Comparison of ENCODE assay signal across 10 cellular contexts in genomic region chr11:55942785-55943392, GRCh38. TPM values are rescaled to one million over a fixed set of nuclear protein-coding genes. Genes with fewer than 3 reads are reported as not detected.
DNase-seq lines count a peak whose midpoint lies in the region; ATAC-seq and TF ChIP-seq lines count a peak whose summit lies in the region.
"Had no signal": no experiment of that assay in that cellular context is flagged by ENCODE, and none has a peak within 500 bp of the region (broad histone marks: within the 10 kb centered on the region; RNA-seq: fewer than 3 reads in every experiment).

No MANE protein-coding gene starts in this region.

- H3K9me3 Mint-ChIP-seq in CD4-positive, alpha-beta memory T cell = peaks cover 0 to 6% (median 2%) of the 10 kb centered on the region in 8 donors

- H3K9me2 ChIP-seq in SU-DHL-6 (replicated peaks; ENCODE audit: insufficient read depth, low read length) = no peaks in the 10 kb centered on the region

- H3K4me2 ChIP-seq in SU-DHL-6 (ENCODE audit: low read depth, low read length, poor library complexity, severe bottlenecking) = no peak overlapping the region

- H3K4me1 Mint-ChIP-seq in CD4-positive, alpha-beta memory T cell = no peaks in the 10 kb centered on the region

- POLR2A ChIA-PET in CD4-positive, alpha-beta memory T cell (lab: Charles Lee; ENCODE audit: partially characterized antibody) = no interaction called here

- H3K9ac ChIP-seq in SU-DHL-6 (ENCODE audit: low read length) = no peak overlapping the region

- H3K27ac Mint-ChIP-seq in CD4-positive, alpha-beta memory T cell = no peak overlapping the region

- H3K4me1 ChIP-seq in CD4-positive, alpha-beta memory T cell (ENCODE audit: insufficient read depth, low read length) = no peaks in the 10 kb centered on the region

- intact Hi-C loops in CD4-positive, alpha-beta memory T cell (cut with micrococcal nuclease) = no loop called here

- H3K4me3 Mint-ChIP-seq in CD4-positive, alpha-beta memory T cell = no peak overlapping the region

- no peaks in the 10 kb centered on the region for H3F3A ChIP-seq in SU-DHL-6 (ENCODE audit: insufficient read depth)

- no peaks in the 10 kb centered on the region for H3K27me3 ChIP-seq in SU-DHL-6 (ENCODE audit: low read length)
- no peaks in the 10 kb centered on the region for H3K27me3 ChIP-seq in CD4-positive, alpha-beta memory T cell (ENCODE audit: insufficient read depth, low read length)

- no peaks in the 10 kb centered on the region for H3K27me3 Mint-ChIP-seq in CD4-positive, alpha-beta memory T cell

- H3K36me3 ChIP-seq in SU-DHL-6 (ENCODE audit: low read length) = no peaks in the 10 kb centered on the region
- no peaks in the 10 kb centered on the region for H3K36me3 ChIP-seq in CD4-positive, alpha-beta memory T cell (ENCODE audit: insufficient read depth, low read length)

- H4K20me1 ChIP-seq in SU-DHL-6 (ENCODE audit: low read depth, low read length) = peaks cover 3% of the 10 kb centered on the region; the same call in 1 of the 2 replicates

- CTCF ChIA-PET in CD4-positive, alpha-beta memory T cell (lab: Charles Lee; ENCODE audit: partially characterized antibody) = interaction anchor here (0.7 kb wide), 1 partner anchor 843 kb away, joined by 3 read pairs; no protein-coding TSS in a partner anchor

- H2AFZ ChIP-seq in SU-DHL-6 (ENCODE audit: low read depth, low read length, severe bottlenecking) = no peak overlapping the region

- no peaks in the 10 kb centered on the region for H3K36me3 Mint-ChIP-seq in CD4-positive, alpha-beta memory T cell

- peak; percentile 28 for TF ChIP-seq CTCF in SU-DHL-6 (IDR thresholded peaks at IDR 0.05; ENCODE audit: insufficient read depth, low read length, poor library complexity, severe bottlenecking)

- H3K27ac ChIP-seq in SU-DHL-6 (ENCODE audit: low read depth, low read length) = no peak overlapping the region
- no peak overlapping the region for H3K27ac ChIP-seq in CD4-positive, alpha-beta memory T cell (ENCODE audit: low read depth, low read length)

- DNase-seq in NCI-H2227 (lab: John Stamatoyannopoulos, UW; ENCODE audit: unreplicated experiment) (peak; percentile 18), NCI-H2227 treated with DMSO at 0.1 percent for 48 hours (lab: John Stamatoyannopoulos, UW) (no peak), HuH-7 (ENCODE audit: low spot score) (peak; percentile 14), kidney glomerular epithelial cell (lab: John Stamatoyannopoulos, UW) (peak; percentile 42), 8988T (no peak)
- no peak for DNase-seq in CD4-positive, alpha-beta memory T cell

- no peak for ATAC-seq in GM18517 (IDR thresholded peaks at IDR 0.05; ENCODE audit: unreplicated experiment)

- no peaks in the 10 kb centered on the region for H3K79me2 ChIP-seq in SU-DHL-6 (ENCODE audit: insufficient read depth, low read length)

- H3K4me3 ChIP-seq in SU-DHL-6 (ENCODE audit: insufficient read depth, low read length, poor library complexity, severe bottlenecking) = no peak overlapping the region
- H3K4me3 ChIP-seq in CD4-positive, alpha-beta memory T cell (ENCODE audit: low read length in 2 of 2) = no peak overlapping the region

- H3K9me3 ChIP-seq in SU-DHL-6 (ENCODE audit: insufficient read depth, low read length) = no peaks in the 10 kb centered on the region
- H3K9me3 ChIP-seq in CD4-positive, alpha-beta memory T cell (ENCODE audit: control insufficient read depth in 1 of 2, low read length in 2 of 2) = no peaks in the 10 kb centered on the region

RNA-seq across cellular contexts. Expression of gene OR5I1, which starts 6.7 kb away (rescaled TPM):
- not detected for total RNA-seq in CD4-positive, alpha-beta memory T cell
- not detected for polyA plus RNA-seq in CD4-positive, alpha-beta memory T cell
- total RNA-seq: Daoy, skeletal muscle tissue had no signal

RNA-seq across cellular contexts. Expression of gene OR10AG1, which starts 26.9 kb away (rescaled TPM):
- not detected for total RNA-seq in CD4-positive, alpha-beta memory T cell
- not detected for polyA plus RNA-seq in CD4-positive, alpha-beta memory T cell
- total RNA-seq: Daoy, skeletal muscle tissue had no signal

RNA-seq across cellular contexts. Expression of gene OR5W2, which starts 28.5 kb away (rescaled TPM):
- not detected for total RNA-seq in CD4-positive, alpha-beta memory T cell
- not detected for polyA plus RNA-seq in CD4-positive, alpha-beta memory T cell
- total RNA-seq: Daoy, skeletal muscle tissue had no signal

RNA-seq across cellular contexts. Expression of gene OR5F1, which starts 51.5 kb away (rescaled TPM):
- not detected for total RNA-seq in CD4-positive, alpha-beta memory T cell
- not detected for polyA plus RNA-seq in CD4-positive, alpha-beta memory T cell
- total RNA-seq: Daoy, skeletal muscle tissue had no signal

RNA-seq across cellular contexts. Expression of gene TRIM51, which starts 59.8 kb away (rescaled TPM):
- total RNA-seq in CD4-positive, alpha-beta memory T cell = not detected
- polyA plus RNA-seq in CD4-positive, alpha-beta memory T cell = not detected
- total RNA-seq: Daoy, skeletal muscle tissue had no signal

Comparison
In these comparisons a context has a peak if more than half of its experiments do, and no peak if none do; other contexts are left out.
1. DNase-seq: peak in NCI-H2227 (single experiment), HuH-7 (single experiment) and kidney glomerular epithelial cell (single experiment); none in NCI-H2227 treated with DMSO at 0.1 percent for 48 hours (single experiment), 8988T (single experiment) and CD4-positive, alpha-beta memory T cell (0 of 5).